In the genomic region with DNA sequence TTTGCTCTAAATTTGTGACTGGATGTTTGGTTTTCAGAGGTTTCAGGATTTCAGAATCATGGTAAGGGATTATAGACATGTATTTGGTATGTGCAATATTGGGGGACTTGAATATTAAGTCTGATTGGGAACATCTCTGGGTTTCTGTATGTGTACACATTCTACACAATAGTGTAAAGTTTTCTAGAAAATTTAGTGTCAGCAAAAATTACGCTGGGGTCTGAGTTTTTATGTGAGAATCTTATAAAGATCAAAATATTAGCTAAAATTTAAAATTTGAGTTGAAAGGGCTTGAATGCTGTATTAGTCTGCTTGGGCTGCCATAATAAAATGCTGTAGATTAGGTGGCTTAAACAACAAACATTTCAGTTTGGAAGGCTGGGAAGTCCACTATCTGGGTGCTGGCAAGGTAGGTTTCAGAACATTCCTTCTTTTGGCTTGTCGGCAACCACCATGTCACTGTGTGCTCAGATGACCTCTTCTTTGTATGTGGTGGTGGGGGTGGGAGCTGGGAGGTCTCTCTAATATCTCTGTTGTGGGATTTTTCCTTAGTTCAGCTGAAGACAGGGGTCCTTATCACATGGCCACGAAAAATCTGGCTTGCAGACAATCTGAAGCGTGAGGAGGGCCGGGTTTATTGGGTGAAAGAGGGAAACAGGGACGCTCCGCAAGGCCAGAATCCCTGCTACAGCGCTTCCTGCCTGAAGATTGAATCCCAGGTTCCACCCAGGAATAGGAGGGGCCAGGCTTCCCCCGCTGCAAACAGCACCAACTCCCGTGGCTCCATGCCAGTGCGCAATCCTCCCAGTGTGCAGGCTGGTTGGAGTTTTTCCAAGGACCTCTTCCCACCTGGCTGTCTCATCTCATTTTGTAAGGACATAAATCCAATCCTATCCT, we compare ENCODE assay signal across 9 cellular contexts.
DNase-seq lines count a peak whose midpoint lies in the region; ATAC-seq, FAIRE-seq and TF ChIP-seq lines count a peak whose summit lies in the region.
"Had no signal": no experiment of that assay in that cellular context is flagged by ENCODE, and none has a peak within 500 bp of the region (broad histone marks: within the 10 kb centered on the region; RNA-seq: fewer than 3 reads in every experiment).

No MANE protein-coding gene starts in this region.

- FAIRE-seq in small intestine (lab: Jason Lieb, UNC): no peak

- no peak overlapping the region for H2AFZ ChIP-seq in hepatocyte

- H3K36me3 ChIP-seq in SJCRH30 (no peaks in the 10 kb centered on the region), hepatocyte (replicated peaks; ENCODE audit: insufficient read depth, low read depth) (no peaks in the 10 kb centered on the region), small intestine (ENCODE audit: control insufficient read depth in 2 of 2, insufficient read depth in 2 of 2, low read length in 2 of 2) (no peaks in the 10 kb centered on the region)

- TF ChIP-seq CTCF in hepatocyte (IDR thresholded peaks at IDR 0.05; ENCODE audit: poor library complexity) (no peak), GM10248 (IDR thresholded peaks at IDR 0.05; ENCODE audit: control extremely low read depth, extremely low read depth, low read depth, missing control alignments) (no peak)

- no peak for ATAC-seq in HG02610 (IDR thresholded peaks at IDR 0.05; ENCODE audit: unreplicated experiment)

- CTCF ChIA-PET in GM10248 (lab: Yijun Ruan, JAX): no interaction called here

- DNase-seq in NCI-H1694 (lab: John Stamatoyannopoulos, UW) (peak; percentile 91), SJCRH30 (peak; percentile 86 to 90), hepatocyte (ENCODE audit: low spot score) (peak; percentile 22), small intestine (peak; percentile 68), UCSD-AML1 (lab: John Stamatoyannopoulos, UW; ENCODE audit: unreplicated experiment) (no peak), GM10248 (ENCODE audit: extremely low spot score) (no peak)
- no peak for DNase-seq in activated naive CD4-positive, alpha-beta T cell treated with anti-CD3 and anti-CD28 coated beads, Interleukin-2, amount 50 U/mL, for 16 hours
- DNase-seq: NCI-H226 had no signal

- H3K9me3 ChIP-seq in SJCRH30 (replicated peaks) (no peaks in the 10 kb centered on the region), hepatocyte (ENCODE audit: low read depth) (no peaks in the 10 kb centered on the region), small intestine (ENCODE audit: control insufficient read depth, low read depth) (no peaks in the 10 kb centered on the region)

- no peak overlapping the region for H3K4me2 ChIP-seq in hepatocyte

- H3K27ac ChIP-seq in SJCRH30: peak overlapping the region; percentile 73
- H3K27ac ChIP-seq in hepatocyte: no peak overlapping the region
- peak overlapping the region in 1 of 2 donors; percentile 2 for H3K27ac ChIP-seq in small intestine (ENCODE audit: low read depth in 1 of 2, low read length in 1 of 2)

- 60% methylated on average over 11 of the region's 11 CpGs for WGBS in hepatocyte (ENCODE audit: low lambda C conversion rate, missing lambda C conversion rate)
- 47 to 73% (median 58%) methylated on average over 11 of the region's 11 CpGs for WGBS in small intestine, 3 donors

- H3K9me2 ChIP-seq in hepatocyte (replicated peaks; ENCODE audit: insufficient read depth): no peaks in the 10 kb centered on the region

- H3K79me2 ChIP-seq in hepatocyte: no peaks in the 10 kb centered on the region

- H3K27me3 ChIP-seq in SJCRH30 (no peaks in the 10 kb centered on the region), hepatocyte (no peaks in the 10 kb centered on the region), small intestine (ENCODE audit: control insufficient read depth in 2 of 2, insufficient read depth in 2 of 2, low read length in 2 of 2) (no peaks in the 10 kb centered on the region)

- POLR2A ChIA-PET in GM10248 (lab: Yijun Ruan, JAX): no interaction called here

- H3K4me1 ChIP-seq in SJCRH30: peaks cover 20% of the 10 kb centered on the region
- no peaks in the 10 kb centered on the region for H3K4me1 ChIP-seq in hepatocyte (ENCODE audit: insufficient read depth)
- no peaks in the 10 kb centered on the region for H3K4me1 ChIP-seq in small intestine (ENCODE audit: control insufficient read depth in 2 of 2, insufficient read depth in 1 of 2, low read depth in 1 of 2, low read length in 1 of 2)

- no peaks in the 10 kb centered on the region for H4K20me1 ChIP-seq in hepatocyte (ENCODE audit: insufficient read depth, poor library complexity, severe bottlenecking)

- peak overlapping the region; percentile 44 for H3K4me3 ChIP-seq in SJCRH30
- H3K4me3 ChIP-seq in hepatocyte: no peak overlapping the region
- H3K4me3 ChIP-seq in small intestine (ENCODE audit: low read depth in 1 of 2, low read length in 2 of 2): no peak overlapping the region

Comparison
In these comparisons a context has a peak if more than half of its experiments do, and no peak if none do; other contexts are left out.
1. DNase-seq: peak in NCI-H1694 (single experiment), SJCRH30 (2 of 2), hepatocyte (single experiment) and small intestine (single experiment); none in activated naive CD4-positive, alpha-beta T cell treated with anti-CD3 and anti-CD28 coated beads, Interleukin-2, amount 50 U/mL, for 16 hours (single experiment), UCSD-AML1 (single experiment) and GM10248 (single experiment).